8 cellular contexts compared by ENCODE assay signal in genomic region chr17:78379134-78379497, GRCh38. TPM values are rescaled to one million over a fixed set of nuclear protein-coding genes. Genes with fewer than 3 reads are reported as not detected.
DNase-seq lines count a peak whose midpoint lies in the region; ATAC-seq and TF ChIP-seq lines count a peak whose summit lies in the region.

No MANE protein-coding gene starts in this region.

- H3K4me1 Mint-ChIP-seq in Caco-2 (ENCODE audit: low read depth, unreplicated experiment), result peaks cover 45% of the 10 kb centered on the region
- H3K4me1 Mint-ChIP-seq in naive thymus-derived CD4-positive, alpha-beta T cell, result peaks cover 45 to 58% (median 48%) of the 10 kb centered on the region in 7 donors

- H3K27me3 ChIP-seq in Caco-2 (replicated peaks; ENCODE audit: control insufficient read depth, insufficient read depth, low read length) (no peaks in the 10 kb centered on the region), NT2/D1 (ENCODE audit: insufficient read depth, insufficient read length) (no peaks in the 10 kb centered on the region)
- no peaks in the 10 kb centered on the region for H3K27me3 ChIP-seq in naive thymus-derived CD4-positive, alpha-beta T cell (ENCODE audit: control insufficient read depth in 2 of 2, insufficient read depth in 2 of 2, low read length in 2 of 2)

- POLR2A ChIA-PET in Caco-2 (lab: Charles Lee), result interaction anchor here (0.6 kb wide), 1 partner anchor 15 kb away, joined by 4 read pairs; no protein-coding TSS in a partner anchor
- POLR2A ChIA-PET in naive thymus-derived CD4-positive, alpha-beta T cell (lab: Charles Lee), result interaction anchor here (1.0 to 2.3 kb wide), 6 partner anchors 9 to 125 kb away, joined by 3 to 7 read pairs (median 4); no protein-coding TSS in a partner anchor

- CTCF ChIA-PET in Caco-2 (lab: Charles Lee), result interaction anchor here (0.6 to 1.1 kb wide), 2 partner anchors 9 to 10 kb away, joined by 3 to 4 read pairs; no protein-coding TSS in a partner anchor
- CTCF ChIA-PET in naive thymus-derived CD4-positive, alpha-beta T cell (lab: Charles Lee), result interaction anchor here (1.2 to 1.4 kb wide), 2 partner anchors 39 to 43 kb away, joined by 4 to 5 read pairs; no protein-coding TSS in a partner anchor

- H3K9me3 ChIP-seq in Caco-2 (no peaks in the 10 kb centered on the region), NT2/D1 (ENCODE audit: insufficient read depth, low read length) (no peaks in the 10 kb centered on the region)
- H3K9me3 ChIP-seq in naive thymus-derived CD4-positive, alpha-beta T cell (ENCODE audit: control insufficient read depth in 2 of 3, low read length in 3 of 3), result no peaks in the 10 kb centered on the region

- H3K4me1 ChIP-seq in Caco-2, result peaks cover 38% of the 10 kb centered on the region
- H3K4me1 ChIP-seq in NT2/D1 (ENCODE audit: insufficient read depth, insufficient read length), result peaks cover 16% of the 10 kb centered on the region
- peaks cover 41 to 50% of the 10 kb centered on the region in 2 donors for H3K4me1 ChIP-seq in naive thymus-derived CD4-positive, alpha-beta T cell (ENCODE audit: control insufficient read depth in 2 of 2, insufficient read depth in 2 of 2, low read length in 2 of 2)

- peak overlapping the region; percentile 94 for H3K27ac Mint-ChIP-seq in Caco-2 (ENCODE audit: unreplicated experiment)
- peak overlapping the region; percentile 80 to 93 (median 91) for H3K27ac Mint-ChIP-seq in naive thymus-derived CD4-positive, alpha-beta T cell

- H3K9ac ChIP-seq in NT2/D1 (ENCODE audit: insufficient read length, low read depth), result peak overlapping the region; percentile 96

- TF ChIP-seq CTCF in Caco-2 (IDR thresholded peaks at IDR 0.05; ENCODE audit: insufficient read depth in 1 of 2, low read depth in 1 of 2, low read length in 1 of 2, severe bottlenecking in 1 of 2, unreplicated experiment in 1 of 2), result no peak

- no peak for ATAC-seq in naive thymus-derived CD4-positive, alpha-beta T cell
- no peak for ATAC-seq in GM21619 (IDR thresholded peaks at IDR 0.05; ENCODE audit: unreplicated experiment)
- ATAC-seq in activated CD4-positive, CD25-positive, alpha-beta regulatory T cell treated with anti-CD3 and anti-CD28 coated beads, Interleukin-2, amount 50 U/mL, for 24 hours, result no peak

- no peaks in the 10 kb centered on the region for H3K27me3 Mint-ChIP-seq in Caco-2 (ENCODE audit: insufficient read depth, unreplicated experiment)
- no peaks in the 10 kb centered on the region for H3K27me3 Mint-ChIP-seq in naive thymus-derived CD4-positive, alpha-beta T cell

- H3K36me3 Mint-ChIP-seq in Caco-2 (ENCODE audit: insufficient read depth, unreplicated experiment), result peaks cover 45% of the 10 kb centered on the region
- peaks cover 0 to 23% (median 5%) of the 10 kb centered on the region in 5 donors for H3K36me3 Mint-ChIP-seq in naive thymus-derived CD4-positive, alpha-beta T cell

- H3K4me3 ChIP-seq in Caco-2 (ENCODE audit: low read depth, low read length), result peak overlapping the region; percentile 96
- H3K4me3 ChIP-seq in NT2/D1 (ENCODE audit: insufficient read length, low read depth), result peak overlapping the region; percentile 97
- H3K4me3 ChIP-seq in naive thymus-derived CD4-positive, alpha-beta T cell (ENCODE audit: low read length), result peak overlapping the region; percentile 82

- DNase-seq in Caco-2 (no peak), NT2/D1 (ENCODE audit: low read depth, low spot score) (no peak), dermis blood vessel endothelial cell (peak; percentile 96), T1000 (lab: John Stamatoyannopoulos, UW) (no peak)
- no peak for DNase-seq in naive thymus-derived CD4-positive, alpha-beta T cell
- DNase-seq in stimulated activated CD4-positive, alpha-beta T cell treated with anti-CD3 and anti-CD28 coated beads, Interleukin-2, amount 100 ng/mL, for 48 hours, result no peak

- no peaks in the 10 kb centered on the region for H3K9me3 Mint-ChIP-seq in Caco-2 (ENCODE audit: unreplicated experiment)
- H3K9me3 Mint-ChIP-seq in naive thymus-derived CD4-positive, alpha-beta T cell, result peaks cover 0 to 3% (median 0%) of the 10 kb centered on the region in 11 donors

- no peaks in the 10 kb centered on the region; the same call in 1 of the 2 replicates for H3K36me3 ChIP-seq in Caco-2 (ENCODE audit: control insufficient read depth, insufficient read depth, low read length)
- H3K36me3 ChIP-seq in NT2/D1 (ENCODE audit: insufficient read depth, insufficient read length, low read length), result peaks cover 16% of the 10 kb centered on the region
- H3K36me3 ChIP-seq in naive thymus-derived CD4-positive, alpha-beta T cell (ENCODE audit: control insufficient read depth in 2 of 3, insufficient read depth in 3 of 3, low read length in 3 of 3), result no peaks in the 10 kb centered on the region

- peak overlapping the region; percentile 93 for H3K4me3 Mint-ChIP-seq in Caco-2 (ENCODE audit: unreplicated experiment)
- peak overlapping the region; percentile 65 to 96 (median 93) for H3K4me3 Mint-ChIP-seq in naive thymus-derived CD4-positive, alpha-beta T cell

- BruUV-seq in Caco-2 (replicated peaks; lab: Mats Ljungman, UMichigan), result TSS peak; percentile 49

- intact Hi-C loops in Caco-2 (cut with micrococcal nuclease; ENCODE audit: unreplicated experiment), result no loop called here
- intact Hi-C loops in naive thymus-derived CD4-positive, alpha-beta T cell (cut with micrococcal nuclease), result loop anchor here in 1 of 2 donors (2.0 kb wide), 2 partner anchors 18 to 36 kb away; partner anchors contain the start of gene SOCS3

- peak overlapping the region; percentile 73 for H3K27ac ChIP-seq in naive thymus-derived CD4-positive, alpha-beta T cell (ENCODE audit: low read depth, low read length)

RNA-seq across cellular contexts. Expression of gene PGS1, which starts 0.7 kb away (rescaled TPM):
- total RNA-seq in Caco-2 (2022), result 54.1 and 55.2 TPM in 2 replicates
- 38.1 and 66.9 TPM in 2 replicates for total RNA-seq in dermis blood vessel endothelial cell
- total RNA-seq in naive thymus-derived CD4-positive, alpha-beta T cell, result 10 to 100 TPM; 66.6 to 84.3 (median 82.0) TPM
- 10 to 100 TPM; 36.1 to 52.3 TPM for polyA plus RNA-seq in naive thymus-derived CD4-positive, alpha-beta T cell

RNA-seq across cellular contexts. Expression of gene SOCS3, which starts 19.2 kb away (rescaled TPM):
- total RNA-seq in Caco-2 (2022), result 11.3 and 12.8 TPM in 2 replicates
- 46.4 and 130 TPM in 2 replicates for total RNA-seq in dermis blood vessel endothelial cell
- 100 to 1,000 TPM in 3 of 5 experiments, 1 to 10 TPM in 2; 8.1 to 281 (median 110) TPM for total RNA-seq in naive thymus-derived CD4-positive, alpha-beta T cell
- 100 to 1,000 TPM in 1 of 2 donors, 10 to 100 TPM in 1; 58.4 to 206 TPM for polyA plus RNA-seq in naive thymus-derived CD4-positive, alpha-beta T cell
